In genomic region chr15:85709250-85709649, GRCh38 we compare ENCODE assay signal across 15 cellular contexts.
A peak's percentile ranks its signal among the peaks of the same experiment; 100 is the strongest.
DNase-seq lines count a peak whose midpoint lies in the region; ATAC-seq and TF ChIP-seq lines count a peak whose summit lies in the region.
"Had no signal": no experiment of that assay in that cellular context is flagged by ENCODE, and none has a peak within 500 bp of the region (broad histone marks: within the 10 kb centered on the region; RNA-seq: fewer than 3 reads in every experiment).

No MANE protein-coding gene starts in this region.

- peaks cover 71% of the 10 kb centered on the region for H3K4me1 Mint-ChIP-seq in stimulated activated naive CD8-positive, alpha-beta T cell treated with anti-CD3 and anti-CD28 coated beads, Interleukin-15, amount 100 ng/mL, for 72 hours
- peaks cover 27 to 71% (median 62%) of the 10 kb centered on the region in 4 donors for H3K4me1 Mint-ChIP-seq in naive thymus-derived CD8-positive, alpha-beta T cell

- H3K9me3 Mint-ChIP-seq in stimulated activated naive CD8-positive, alpha-beta T cell treated with anti-CD3 and anti-CD28 coated beads, Interleukin-15, amount 100 ng/mL, for 72 hours: no peaks in the 10 kb centered on the region
- no peaks in the 10 kb centered on the region for H3K9me3 Mint-ChIP-seq in naive thymus-derived CD8-positive, alpha-beta T cell

- peak; percentile 20 for DNase-seq in stimulated activated naive CD8-positive, alpha-beta T cell treated with anti-CD3 and anti-CD28 coated beads, Interleukin-15, Interleukin-2, amounts not matched to agents 100 U/mL and 50 U/mL, for 24 hours
- DNase-seq in stimulated activated naive CD8-positive, alpha-beta T cell treated with anti-CD3 and anti-CD28 coated beads, Interleukin-15, amount 100 ng/mL, for 72 hours: no peak
- no peak for DNase-seq in effector memory CD4-positive, alpha-beta T cell
- no peak for DNase-seq in naive thymus-derived CD8-positive, alpha-beta T cell
- DNase-seq in vagina (ENCODE audit: extremely low spot score in 2 of 2) (no peak), NCI-H510A (lab: John Stamatoyannopoulos, UW) (no peak)
- DNase-seq in stimulated activated CD4-positive, alpha-beta T cell treated with anti-CD3 and anti-CD28 coated beads, Interleukin-12 subunit alpha, Interleukin-12 subunit beta, amount 100 ng/mL, for 4 hours: no peak
- DNase-seq: KBM-7, NCI-H1417 treated with DMSO at 0.1 percent for 48 hours, NCI-H524, ovary, RPMI8226, T-helper 9 cell had no signal

- H3K27ac ChIP-seq in effector memory CD4-positive, alpha-beta T cell (ENCODE audit: insufficient read depth, low read length, poor library complexity, severe bottlenecking): peak overlapping the region; percentile 83
- peak overlapping the region; percentile 83 for H3K27ac ChIP-seq in vagina

- no peaks in the 10 kb centered on the region for H3K27me3 ChIP-seq in effector memory CD4-positive, alpha-beta T cell (replicated peaks; ENCODE audit: control insufficient read depth, insufficient read depth, low read length, poor library complexity, severe bottlenecking)
- no peaks in the 10 kb centered on the region for H3K27me3 ChIP-seq in vagina
- H3K27me3 ChIP-seq: ovary had no signal

- H3K27me3 Mint-ChIP-seq in stimulated activated naive CD8-positive, alpha-beta T cell treated with anti-CD3 and anti-CD28 coated beads, Interleukin-15, amount 100 ng/mL, for 72 hours: no peaks in the 10 kb centered on the region
- H3K27me3 Mint-ChIP-seq in naive thymus-derived CD8-positive, alpha-beta T cell: no peaks in the 10 kb centered on the region

- H3K4me3 Mint-ChIP-seq in stimulated activated naive CD8-positive, alpha-beta T cell treated with anti-CD3 and anti-CD28 coated beads, Interleukin-15, amount 100 ng/mL, for 72 hours: peak overlapping the region in 1 of 2 donors; percentile 18
- no peak overlapping the region for H3K4me3 Mint-ChIP-seq in naive thymus-derived CD8-positive, alpha-beta T cell

- no peaks in the 10 kb centered on the region for H3K9me3 ChIP-seq in effector memory CD4-positive, alpha-beta T cell (ENCODE audit: control insufficient read depth, low read length)
- H3K9me3 ChIP-seq in vagina: no peaks in the 10 kb centered on the region
- H3K9me3 ChIP-seq: ovary had no signal

- H3K4me3 ChIP-seq in effector memory CD4-positive, alpha-beta T cell (ENCODE audit: insufficient read depth, low read depth, low read length, poor library complexity, severe bottlenecking): no peak overlapping the region
- no peak overlapping the region for H3K4me3 ChIP-seq in vagina
- H3K4me3 ChIP-seq: coronary artery, ovary had no signal

- H3K27ac Mint-ChIP-seq in stimulated activated naive CD8-positive, alpha-beta T cell treated with anti-CD3 and anti-CD28 coated beads, Interleukin-15, amount 100 ng/mL, for 72 hours: peak overlapping the region in 1 of 2 donors; percentile 57
- H3K27ac Mint-ChIP-seq in naive thymus-derived CD8-positive, alpha-beta T cell: peak overlapping the region in 9 of 10 donors; percentile 29 to 100 (median 96)

- TF ChIP-seq POLR2A in vagina (IDR thresholded peaks at IDR 0.05): no peak

- intact Hi-C loops in vagina (cut with DNase I): no loop called here

- peaks cover 5 to 77% (median 5%) of the 10 kb centered on the region in 3 donors for H3K36me3 Mint-ChIP-seq in naive thymus-derived CD8-positive, alpha-beta T cell

- no peak for TF ChIP-seq CTCF in vagina (IDR thresholded peaks at IDR 0.05)

- no peak for ATAC-seq in stimulated activated naive CD8-positive, alpha-beta T cell treated with anti-CD3 and anti-CD28 coated beads, Interleukin-15, Interleukin-2, amounts not matched to agents 100 U/mL and 50 U/mL, for 24 hours
- ATAC-seq in stimulated activated naive CD8-positive, alpha-beta T cell treated with anti-CD3 and anti-CD28 coated beads, Interleukin-15, amount 100 ng/mL, for 72 hours: no peak
- ATAC-seq in naive thymus-derived CD8-positive, alpha-beta T cell: no peak
- no peak for ATAC-seq in HG03095 (IDR thresholded peaks at IDR 0.05; ENCODE audit: unreplicated experiment)

- H3K4me1 ChIP-seq in effector memory CD4-positive, alpha-beta T cell (ENCODE audit: control insufficient read depth, insufficient read depth, low read length, poor library complexity, severe bottlenecking): peaks cover 44% of the 10 kb centered on the region
- H3K4me1 ChIP-seq in vagina: peaks cover 39% of the 10 kb centered on the region

- peaks cover 36% of the 10 kb centered on the region for H3K36me3 ChIP-seq in effector memory CD4-positive, alpha-beta T cell (ENCODE audit: control insufficient read depth, insufficient read depth, low read length)
- peaks cover 0 to 23% of the 10 kb centered on the region in 2 donors for H3K36me3 ChIP-seq in vagina
- H3K36me3 ChIP-seq: ovary had no signal

- POLR2A ChIA-PET in naive thymus-derived CD8-positive, alpha-beta T cell (lab: Charles Lee): no interaction called here
